In genomic region chr7:100082978-100083377, GRCh38 we compare ENCODE assay signal across 8 cellular contexts. TPM values are rescaled to one million over a fixed set of nuclear protein-coding genes. Genes with fewer than 3 reads are reported as not detected.
A peak's percentile ranks its signal among the peaks of the same experiment; 100 is the strongest.
DNase-seq lines count a peak whose midpoint lies in the region; ATAC-seq and TF ChIP-seq lines count a peak whose summit lies in the region.

No MANE protein-coding gene starts in this region.

- H3K9me3 ChIP-seq in DOHH2 (ENCODE audit: control insufficient read depth, insufficient read depth, low read length) (no peaks in the 10 kb centered on the region), MM.1S (replicated peaks; ENCODE audit: insufficient read depth, low read length) (no peaks in the 10 kb centered on the region), neuronal stem cell (replicated peaks in 1 of 2; ENCODE audit: control insufficient read depth in 2 of 2, insufficient read depth in 1 of 2, low read depth in 1 of 2, low read length in 2 of 2) (peaks cover 10 to 17% of the 10 kb centered on the region in 2 donors)

- H3K4me1 Mint-ChIP-seq in dendritic cell treated with granulocyte-macrophage colony-stimulating factor and Interleukin-4, amounts not matched to agents 40 ng/mL and 50 ng/mL, for 4 days (ENCODE audit: low read depth): peaks cover 48% of the 10 kb centered on the region

- no peak overlapping the region for H2BK12ac ChIP-seq in neuronal stem cell (ENCODE audit: low read length)

- H2BK15ac ChIP-seq in neuronal stem cell (ENCODE audit: low read length): no peak overlapping the region

- peaks cover 11% of the 10 kb centered on the region; the same call in 1 of the 2 replicates for H4K20me1 ChIP-seq in DOHH2 (ENCODE audit: control insufficient read depth, insufficient read depth, low read depth, low read length)
- no peaks in the 10 kb centered on the region for H4K20me1 ChIP-seq in MM.1S (ENCODE audit: insufficient read depth, low read length)

- H3K36me3 ChIP-seq in DOHH2 (ENCODE audit: control insufficient read depth, low read length) (peaks cover 12% of the 10 kb centered on the region), MM.1S (replicated peaks; ENCODE audit: insufficient read depth, low read length) (0 out of 2 replicates have a peak, but pooled peaks cover 5% of the 10 kb centered on the region), neuronal stem cell (replicated peaks in 1 of 2; ENCODE audit: control insufficient read depth in 2 of 2, insufficient read depth in 2 of 2, low read length in 2 of 2) (peaks cover 13 to 24% of the 10 kb centered on the region in 2 donors)

- peak overlapping the region; percentile 27; the same call in 1 of the 2 replicates for H2AFZ ChIP-seq in MM.1S (ENCODE audit: low read length)
- peak overlapping the region; percentile 79 for H2AFZ ChIP-seq in neuronal stem cell (ENCODE audit: low read length)

- H3K27ac Mint-ChIP-seq in dendritic cell treated with granulocyte-macrophage colony-stimulating factor and Interleukin-4, amounts not matched to agents 40 ng/mL and 50 ng/mL, for 4 days: peak overlapping the region; percentile 82

- no peak overlapping the region for H4K91ac ChIP-seq in neuronal stem cell (ENCODE audit: low read depth, low read length, poor library complexity)

- H3K4ac ChIP-seq in neuronal stem cell (ENCODE audit: low read length): no peak overlapping the region

- H3K79me2 ChIP-seq in DOHH2 (ENCODE audit: control insufficient read depth, low read length) (peaks cover 36% of the 10 kb centered on the region), MM.1S (ENCODE audit: low read length) (peaks cover 34% of the 10 kb centered on the region)

- H3K14ac ChIP-seq in neuronal stem cell (ENCODE audit: low read length): no peak overlapping the region

- H3K4me2 ChIP-seq in DOHH2 (ENCODE audit: low read length) (peak overlapping the region; percentile 82), MM.1S (ENCODE audit: low read depth, low read length) (peak overlapping the region; percentile 57; the same call in 1 of the 2 replicates), neuronal stem cell (ENCODE audit: insufficient read depth, low read length, poor library complexity, severe bottlenecking) (no peak overlapping the region)

- H3K4me3 ChIP-seq in DOHH2 (ENCODE audit: low read length) (peak overlapping the region; percentile 79), MM.1S (ENCODE audit: low read length) (no peak overlapping the region), neuronal stem cell (ENCODE audit: low read length in 2 of 2) (peak overlapping the region in 1 of 2 donors; percentile 47)

- peaks cover 19% of the 10 kb centered on the region for H3F3A ChIP-seq in DOHH2 (ENCODE audit: control insufficient read depth, insufficient read depth)
- peaks cover 14% of the 10 kb centered on the region for H3F3A ChIP-seq in MM.1S (ENCODE audit: insufficient read depth, low read length)

- H3K27me3 ChIP-seq in DOHH2 (ENCODE audit: control insufficient read depth, low read length) (peaks cover 7% of the 10 kb centered on the region; the same call in 1 of the 2 replicates), MM.1S (replicated peaks; ENCODE audit: insufficient read depth, low read length) (no peaks in the 10 kb centered on the region), neuronal stem cell (ENCODE audit: control insufficient read depth in 3 of 3, insufficient read depth in 3 of 3, low read depth in 1 of 3, low read length in 3 of 3) (peaks cover 0 to 2% (median 0%) of the 10 kb centered on the region in 3 experiments)

- H3K9me2 ChIP-seq in DOHH2 (replicated peaks; ENCODE audit: control insufficient read depth, low read length) (no peaks in the 10 kb centered on the region), MM.1S (replicated peaks; ENCODE audit: insufficient read depth, low read length) (no peaks in the 10 kb centered on the region)

- peak overlapping the region; percentile 19 for H3K27ac ChIP-seq in DOHH2 (ENCODE audit: low read depth, low read length)
- peak overlapping the region; percentile 93; the same call in 1 of the 2 replicates for H3K27ac ChIP-seq in MM.1S (ENCODE audit: low read length)
- H3K27ac ChIP-seq in neuronal stem cell (replicated peaks; ENCODE audit: low read length): no peak overlapping the region

- H3K9ac ChIP-seq in MM.1S (ENCODE audit: low read length) (0 out of 2 replicates have a peak overlapping the region, but pooled peaks have one; percentile 19), neuronal stem cell (ENCODE audit: low read depth, low read length, poor library complexity) (no peak overlapping the region)

- H3K9me3 Mint-ChIP-seq in dendritic cell treated with granulocyte-macrophage colony-stimulating factor and Interleukin-4, amounts not matched to agents 40 ng/mL and 50 ng/mL, for 4 days: no peaks in the 10 kb centered on the region

- H2BK5ac ChIP-seq in neuronal stem cell (ENCODE audit: low read length): no peak overlapping the region

- peaks cover 27% of the 10 kb centered on the region for H3K4me1 ChIP-seq in DOHH2 (ENCODE audit: control insufficient read depth, low read length)
- peaks cover 11% of the 10 kb centered on the region for H3K4me1 ChIP-seq in MM.1S (ENCODE audit: low read length)
- H3K4me1 ChIP-seq in neuronal stem cell (ENCODE audit: control insufficient read depth in 2 of 2, insufficient read depth in 1 of 2, low read depth in 1 of 2, low read length in 2 of 2): peaks cover 3 to 11% of the 10 kb centered on the region in 2 donors

- DNase-seq in MM.1S (no peak), neuronal stem cell (ENCODE audit: low spot score) (no peak), HK-2 (ENCODE audit: unreplicated experiment) (no peak), NCI-H1105 (lab: John Stamatoyannopoulos, UW) (no peak)

- peaks cover 3% of the 10 kb centered on the region for H3K79me1 ChIP-seq in neuronal stem cell (ENCODE audit: low read depth, low read length)

- no peak overlapping the region for H2BK120ac ChIP-seq in neuronal stem cell (ENCODE audit: low read depth, low read length)

- peaks cover 6% of the 10 kb centered on the region for H3K27me3 Mint-ChIP-seq in dendritic cell treated with granulocyte-macrophage colony-stimulating factor and Interleukin-4, amounts not matched to agents 40 ng/mL and 50 ng/mL, for 4 days

- no peak overlapping the region for H3K4me3 Mint-ChIP-seq in dendritic cell treated with granulocyte-macrophage colony-stimulating factor and Interleukin-4, amounts not matched to agents 40 ng/mL and 50 ng/mL, for 4 days

- no peak overlapping the region for H3K23ac ChIP-seq in neuronal stem cell (ENCODE audit: low read depth, low read length, poor library complexity)

- H2AK5ac ChIP-seq in neuronal stem cell (ENCODE audit: low read depth, low read length): no peak overlapping the region

- no peak for TF ChIP-seq CTCF in DOHH2 (IDR thresholded peaks at IDR 0.05; ENCODE audit: low read depth, low read length, poor library complexity, severe bottlenecking)
- TF ChIP-seq CTCF in MM.1S (IDR thresholded peaks at IDR 0.05; ENCODE audit: low read length): no peak

- H4K8ac ChIP-seq in neuronal stem cell (ENCODE audit: low read depth, low read length): no peak overlapping the region

- H3K36me3 Mint-ChIP-seq in dendritic cell treated with granulocyte-macrophage colony-stimulating factor and Interleukin-4, amounts not matched to agents 40 ng/mL and 50 ng/mL, for 4 days (ENCODE audit: low read depth): peaks cover 27% of the 10 kb centered on the region

- intact Hi-C loops in dendritic cell treated with granulocyte-macrophage colony-stimulating factor and Interleukin-4, amounts not matched to agents 40 ng/mL and 50 ng/mL, for 4 days (cut with micrococcal nuclease): loop anchor here (10.0 kb wide), 2 partner anchors 68 to 528 kb away; partner anchors contain the start of genes FAM200A, ZKSCAN1 and ZNF655

- ATAC-seq in HG03469 (IDR thresholded peaks at IDR 0.05; ENCODE audit: unreplicated experiment) (no peak), GM21576 (IDR thresholded peaks at IDR 0.05; ENCODE audit: unreplicated experiment) (no peak)

- no CpG with 5 or more reads among the region's 4 CpGs for WGBS in neuronal stem cell (ENCODE audit: extremely low coverage in 2 of 2, insufficient read length in 2 of 2, insufficient replicate concordance in 1 of 2), 2 donors

- H3K18ac ChIP-seq in neuronal stem cell (ENCODE audit: low read length): no peak overlapping the region

RNA-seq across cellular contexts. Expression of gene ZNF3, which starts 1.5 kb away (rescaled TPM):
- polyA plus RNA-seq in neuronal stem cell (2013, experiment 1 of 2): 57.7 TPM
- polyA plus RNA-seq in neuronal stem cell (2013, experiment 2 of 2): 59.6 TPM

RNA-seq across cellular contexts. Expression of gene COPS6, which starts 5.8 kb away (rescaled TPM):
- polyA plus RNA-seq in neuronal stem cell (2013, experiment 1 of 2): 104 TPM
- polyA plus RNA-seq in neuronal stem cell (2013, experiment 2 of 2): 102 TPM

RNA-seq across cellular contexts. Expression of gene MCM7, which starts 18.2 kb away (rescaled TPM):
- polyA plus RNA-seq in neuronal stem cell (2013, experiment 1 of 2): 218 TPM
- polyA plus RNA-seq in neuronal stem cell (2013, experiment 2 of 2): 219 TPM

RNA-seq across cellular contexts. Expression of gene AP4M1, which starts 18.5 kb away (rescaled TPM):
- polyA plus RNA-seq in neuronal stem cell (2013, experiment 1 of 2): 10.7 TPM
- 10.2 TPM for polyA plus RNA-seq in neuronal stem cell (2013, experiment 2 of 2)

RNA-seq across cellular contexts. Expression of gene ZSCAN21, which starts 33.4 kb away (rescaled TPM):
- polyA plus RNA-seq in neuronal stem cell (2013, experiment 1 of 2): 16.3 TPM
- 16.5 TPM for polyA plus RNA-seq in neuronal stem cell (2013, experiment 2 of 2)
